In genomic region chr6:46199387-46199786, GRCh38 we compare ENCODE assay signal across 24 cellular contexts. TPM values are rescaled to one million over a fixed set of nuclear protein-coding genes. Genes with fewer than 3 reads are reported as not detected.
A peak's percentile ranks its signal among the peaks of the same experiment; 100 is the strongest.
DNase-seq lines count a peak whose midpoint lies in the region; ATAC-seq and TF ChIP-seq lines count a peak whose summit lies in the region.
"Had no signal": no experiment of that assay in that cellular context is flagged by ENCODE, and none has a peak within 500 bp of the region (broad histone marks: within the 10 kb centered on the region; RNA-seq: fewer than 3 reads in every experiment).

No MANE protein-coding gene starts in this region.

- no peaks in the 10 kb centered on the region for H3K79me1 ChIP-seq in IMR-90 (ENCODE audit: low read depth in 1 of 2, low read length in 2 of 2)

- H3K18ac ChIP-seq in IMR-90 (ENCODE audit: low read depth, low read length): no peak overlapping the region

- no peak overlapping the region for H2AK9ac ChIP-seq in IMR-90 (replicated peaks; ENCODE audit: low read depth, low read length, poor library complexity)

- no peak overlapping the region for H3K9ac ChIP-seq in IMR-90 (ENCODE audit: low read depth, low read length)
- H3K9ac ChIP-seq: KMS-11 had no signal

- CTCF ChIA-PET in IMR-90 (lab: Yijun Ruan, JAX): no interaction called here
- CTCF ChIA-PET in Caco-2 (lab: Charles Lee): no interaction called here

- H3K4me2 ChIP-seq in IMR-90 (ENCODE audit: low read depth, low read length): no peak overlapping the region
- H3K4me2 ChIP-seq: KMS-11 had no signal

- dilution Hi-C loops in IMR-90 (cut with HindIII; ENCODE audit: low sequenced_read_pairs, unreplicated experiment): no loop called here

- intact Hi-C loops in IMR-90 (cut with micrococcal nuclease): no loop called here
- intact Hi-C loops in Caco-2 (cut with micrococcal nuclease; ENCODE audit: unreplicated experiment): no loop called here

- no peak overlapping the region for H2AFZ ChIP-seq in IMR-90 (replicated peaks; ENCODE audit: low read length, poor library complexity)

- H3K4me3 Mint-ChIP-seq in Caco-2 (ENCODE audit: unreplicated experiment): no peak overlapping the region
- H3K4me3 Mint-ChIP-seq: activated CD4-positive, alpha-beta memory T cell treated with anti-CD3 and anti-CD28 coated beads for 36 hours; memory B cell; stimulated activated memory B cell treated with anti-CD40 and anti-IgM and Interleukin-4, amounts not matched to agents 10 μg/mL and 1 μg/mL and 100 μg/mL, for 72 hours had no signal

- no peak overlapping the region for H3K27ac ChIP-seq in IMR-90 (ENCODE audit: insufficient read depth, low read length)
- H3K27ac ChIP-seq: KMS-11, thyroid gland had no signal

- no peaks in the 10 kb centered on the region for H3K36me3 Mint-ChIP-seq in Caco-2 (ENCODE audit: insufficient read depth, unreplicated experiment)
- H3K36me3 Mint-ChIP-seq: activated CD4-positive, alpha-beta memory T cell treated with anti-CD3 and anti-CD28 coated beads for 36 hours; memory B cell; stimulated activated memory B cell treated with anti-CD40 and anti-IgM and Interleukin-4, amounts not matched to agents 10 μg/mL and 1 μg/mL and 100 μg/mL, for 72 hours had no signal

- peaks cover 10% of the 10 kb centered on the region for H3K9me3 Mint-ChIP-seq in Caco-2 (ENCODE audit: unreplicated experiment)
- H3K9me3 Mint-ChIP-seq: activated CD4-positive, alpha-beta memory T cell treated with anti-CD3 and anti-CD28 coated beads for 36 hours; memory B cell had no signal

- ATAC-seq in IMR-90 (ENCODE audit: low read depth) (no peak), HG02884 (IDR thresholded peaks at IDR 0.05; ENCODE audit: unreplicated experiment) (no peak)
- ATAC-seq: stimulated activated memory B cell treated with anti-CD40 and anti-IgM and Interleukin-4, amounts not matched to agents 10 μg/mL and 1 μg/mL and 100 μg/mL, for 72 hours had no signal

- H3K14ac ChIP-seq in IMR-90 (replicated peaks; ENCODE audit: low read depth, low read length): no peak overlapping the region

- H3K4me1 Mint-ChIP-seq in Caco-2 (ENCODE audit: low read depth, unreplicated experiment): no peaks in the 10 kb centered on the region
- H3K4me1 Mint-ChIP-seq: memory B cell; stimulated activated memory B cell treated with anti-CD40 and anti-IgM and Interleukin-4, amounts not matched to agents 10 μg/mL and 1 μg/mL and 100 μg/mL, for 72 hours had no signal

- H3K36me3 ChIP-seq in IMR-90 (ENCODE audit: control insufficient read depth, insufficient read depth, low read length) (no peaks in the 10 kb centered on the region), Caco-2 (ENCODE audit: control insufficient read depth, insufficient read depth, low read length) (no peaks in the 10 kb centered on the region)
- H3K36me3 ChIP-seq: thyroid gland had no signal

- H3K56ac ChIP-seq in IMR-90 (ENCODE audit: extremely low read depth, insufficient read depth, low read length): no peak overlapping the region

- TF ChIP-seq POLR2A in IMR-90 (IDR thresholded peaks at IDR 0.05; ENCODE audit: low read depth, low read length): no peak

- no peak for DNase-seq in IMR-90
- peak; percentile 19 for DNase-seq in astrocyte of the spinal cord (ENCODE audit: low read depth, low spot score)
- DNase-seq in fibroblast of villous mesenchyme (ENCODE audit: low read depth): peak; percentile 8
- DNase-seq in skeletal muscle cell (ENCODE audit: low read depth): peak; percentile 38
- DNase-seq in germinal center (ENCODE audit: low spot score): no peak
- DNase-seq in Caco-2: no peak
- DNase-seq: activated CD4-positive, alpha-beta memory T cell treated with anti-CD3 and anti-CD28 coated beads for 36 hours; activated CD4-positive, CD25-positive, alpha-beta regulatory T cell; activated naive CD4-positive, alpha-beta T cell; activated T-cell treated with anti-CD3 and anti-CD28 coated beads for 4 hours; foreskin melanocyte; H7; NCI-H1092; NCI-H2107; NCI-H524; RPMI8226; stimulated activated CD4-positive, alpha-beta T cell treated with anti-CD3 and anti-CD28 coated beads, Interleukin-1b, Interleukin-23, amount 100 ng/mL, for 48 hours; T-helper 9 cell; thyroid gland had no signal

- no peak overlapping the region for H4K91ac ChIP-seq in IMR-90 (ENCODE audit: insufficient read depth, low read depth, low read length)

- H2BK15ac ChIP-seq in IMR-90 (ENCODE audit: low read depth, low read length): no peak overlapping the region

- H3K4me1 ChIP-seq in IMR-90 (ENCODE audit: control insufficient read depth, insufficient read depth, low read length): no peaks in the 10 kb centered on the region
- H3K4me1 ChIP-seq in Caco-2: no peaks in the 10 kb centered on the region
- H3K4me1 ChIP-seq: thyroid gland had no signal

- no CpG with 5 or more reads among the region's 5 CpGs for WGBS in IMR-90 (ENCODE audit: extremely low coverage in 2 of 2, insufficient read length in 1 of 2), 2 experiments

- H3K9me3 ChIP-seq in IMR-90 (ENCODE audit: control insufficient read depth, insufficient read depth, low read length) (no peaks in the 10 kb centered on the region), Caco-2 (no peaks in the 10 kb centered on the region)
- H3K9me3 ChIP-seq: thyroid gland had no signal

- no peak for TF ChIP-seq RAD21 in IMR-90 (IDR thresholded peaks at IDR 0.05; ENCODE audit: low read length)

- no peak overlapping the region for H2BK5ac ChIP-seq in IMR-90 (ENCODE audit: low read depth, low read length, poor library complexity, severe bottlenecking)

- no peaks in the 10 kb centered on the region for H4K20me1 ChIP-seq in IMR-90 (ENCODE audit: insufficient read depth, low read length)

- no peak overlapping the region for H3K27ac Mint-ChIP-seq in Caco-2 (ENCODE audit: unreplicated experiment)
- H3K27ac Mint-ChIP-seq: activated CD4-positive, alpha-beta memory T cell treated with anti-CD3 and anti-CD28 coated beads for 36 hours; memory B cell; stimulated activated memory B cell treated with anti-CD40 and anti-IgM and Interleukin-4, amounts not matched to agents 10 μg/mL and 1 μg/mL and 100 μg/mL, for 72 hours had no signal

- no peak overlapping the region for H2BK20ac ChIP-seq in IMR-90 (ENCODE audit: low read depth, low read length)

- in situ Hi-C loops in IMR-90 (cut with MboI; ENCODE audit: low sequenced_read_pairs): no loop called here
- in situ Hi-C loops in astrocyte of the spinal cord (cut with HindIII; ENCODE audit: low sequenced_read_pairs): no loop called here

- no peaks in the 10 kb centered on the region for H3K9me1 ChIP-seq in IMR-90 (ENCODE audit: insufficient read depth, low read length)

- TF ChIP-seq CTCF in IMR-90 (conservative IDR thresholded peaks at IDR 0.05; ENCODE audit: low read depth, low read length): no peak
- TF ChIP-seq CTCF in astrocyte of the spinal cord (IDR thresholded peaks at IDR 0.05; ENCODE audit: low read depth, low read length): no peak
- no peak for TF ChIP-seq CTCF in fibroblast of villous mesenchyme (IDR thresholded peaks at IDR 0.05; ENCODE audit: insufficient read depth, low read depth, low read length)
- TF ChIP-seq CTCF in Caco-2 (IDR thresholded peaks at IDR 0.05; ENCODE audit: insufficient read depth in 1 of 2, low read depth in 1 of 2, low read length in 1 of 2, severe bottlenecking in 1 of 2, unreplicated experiment in 1 of 2): no peak

- no peak overlapping the region for H4K5ac ChIP-seq in IMR-90 (ENCODE audit: low read depth, low read length)

- H3K27me3 ChIP-seq in IMR-90 (ENCODE audit: control insufficient read depth, insufficient read depth, low read length) (no peaks in the 10 kb centered on the region), Caco-2 (replicated peaks; ENCODE audit: control insufficient read depth, insufficient read depth, low read length) (no peaks in the 10 kb centered on the region)
- H3K27me3 ChIP-seq: thyroid gland had no signal

- H3K27me3 Mint-ChIP-seq in Caco-2 (ENCODE audit: insufficient read depth, unreplicated experiment): peaks cover 3% of the 10 kb centered on the region

- H3K4ac ChIP-seq in IMR-90 (ENCODE audit: low read depth, low read length): no peak overlapping the region

- H3K23ac ChIP-seq in IMR-90 (ENCODE audit: low read depth, low read length): no peak overlapping the region

- H3K4me3 ChIP-seq in IMR-90 (ENCODE audit: insufficient read depth, low read depth, low read length) (no peak overlapping the region), astrocyte of the spinal cord (ENCODE audit: low read depth, low read length) (no peak overlapping the region), fibroblast of villous mesenchyme (ENCODE audit: low read depth, low read length) (no peak overlapping the region), skeletal muscle cell (ENCODE audit: low read depth, low read length) (no peak overlapping the region), Caco-2 (ENCODE audit: low read depth, low read length) (no peak overlapping the region)
- H3K4me3 ChIP-seq: coronary artery, thyroid gland had no signal

- POLR2A ChIA-PET in IMR-90 (lab: Charles Lee; ENCODE audit: unreplicated experiment) (no interaction called here), Caco-2 (lab: Charles Lee) (no interaction called here)

- H2BK120ac ChIP-seq in IMR-90 (ENCODE audit: low read depth, low read length): no peak overlapping the region

- no TSS peak for BruUV-seq in IMR-90 (replicated peaks; lab: Mats Ljungman, UMichigan)
- no TSS peak for BruUV-seq in Caco-2 (replicated peaks; lab: Mats Ljungman, UMichigan)

- H2AK5ac ChIP-seq in IMR-90 (ENCODE audit: low read depth, low read length): no peak overlapping the region

- no peak overlapping the region for H4K8ac ChIP-seq in IMR-90 (ENCODE audit: low read depth in 2 of 2, low read length in 2 of 2)

TF ChIP-seq in IMR-90, 13 proteins besides CTCF, POLR2A, EP300 and RAD21:
- no peak for TF ChIP-seq MAFK (IDR thresholded peaks at IDR 0.05; ENCODE audit: low read depth, low read length)
- peak; percentile 47; the same call in 1 of the 2 replicates for TF ChIP-seq CEBPB (IDR thresholded peaks at IDR 0.05; ENCODE audit: low read depth, low read length)

RNA-seq across cellular contexts. Expression of gene ENPP5, which starts 28.6 kb away (rescaled TPM):
- total RNA-seq in IMR-90 (2012; rRNA removed) (under 0.01 TPM in 1 of 2 replicates, not detected in the other), fibroblast of villous mesenchyme (0.32 and 0.43 TPM in 2 replicates), Caco-2 (2022) (1.4 and 2.3 TPM in 2 replicates)
- not detected in 2 replicates for polyA plus RNA-seq in IMR-90 (2012; rRNA removed)
- not detected in 2 replicates for polyA plus RNA-seq in IMR-90 (2012; cell fraction: cytosol; rRNA removed)
- not detected in 2 replicates for polyA plus RNA-seq in IMR-90 (2012; cell fraction: nucleus; rRNA removed; ENCODE audit: low replicate concordance)

Comparison
In these comparisons a context has a peak if more than half of its experiments do, and no peak if none do; other contexts are left out.
1. DNase-seq: peak in astrocyte of the spinal cord (single experiment), fibroblast of villous mesenchyme (single experiment) and skeletal muscle cell (single experiment); none in IMR-90 (single experiment), germinal center (single experiment) and Caco-2 (0 of 2).